1 cellular context compared by ENCODE assay signal in the genomic region with DNA sequence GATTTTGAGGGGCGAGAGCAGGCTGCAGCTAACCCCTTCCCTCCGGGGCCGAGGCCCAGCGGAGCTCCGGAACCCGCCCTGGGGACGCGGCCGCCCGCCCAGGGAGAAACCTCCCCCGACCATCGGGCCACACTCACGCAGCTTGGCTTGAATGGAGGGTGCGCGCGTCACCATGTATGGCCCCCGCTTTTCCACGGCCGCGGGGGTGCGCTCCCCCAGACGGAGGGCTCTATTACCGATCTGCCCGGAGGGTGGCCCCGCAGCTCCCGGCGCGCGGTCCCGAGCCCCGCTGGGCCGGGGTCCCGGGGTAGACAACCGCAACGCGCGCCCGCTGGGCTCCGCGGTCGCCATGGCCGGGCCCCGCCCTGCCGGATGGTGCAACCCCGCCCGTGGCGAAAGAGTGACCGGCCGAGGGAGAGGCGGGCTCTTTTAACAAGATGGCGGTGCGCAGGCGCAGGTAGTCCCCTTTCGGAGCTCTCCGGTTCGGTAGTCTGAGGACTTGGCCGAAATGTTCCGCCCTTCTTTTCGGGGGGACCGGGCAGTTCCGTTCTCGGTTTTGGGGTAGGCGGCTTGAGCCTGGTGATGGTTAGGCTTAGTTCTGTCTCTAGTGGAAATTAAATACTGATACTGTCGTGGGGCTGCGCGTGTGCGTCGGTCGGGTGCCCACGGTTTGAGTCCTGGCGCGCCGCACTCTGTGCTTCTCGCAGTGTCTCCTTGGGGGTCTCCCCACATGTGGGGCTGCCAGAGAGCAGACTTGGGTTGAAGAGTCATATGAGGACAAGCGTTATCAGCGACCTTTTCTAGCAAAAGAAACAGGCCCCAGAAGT.
TF ChIP-seq lines count a peak whose summit lies in the region.

Gene FAM219B (minus strand): TSS at position 402 of the 827 bp plus-strand sequence. CDS start 51 bp downstream, at position 351.

TF ChIP-seq in WTC11, 78 proteins besides CTCF, POLR2A, EP300 and RAD21 (continued from another document):
- TF ChIP-seq TEAD1 (CRISPR knock-in tag; IDR thresholded peaks at IDR 0.05) (peak; percentile 18; the same call in 1 of the 2 replicates), TP53 (CRISPR knock-in tag; IDR thresholded peaks at IDR 0.05) (0 out of 2 replicates have a peak, but pooled peaks have one; percentile 0), E2F5 (CRISPR knock-in tag; IDR thresholded peaks at IDR 0.05) (peak; percentile 85), HMGA2 (CRISPR knock-in tag; IDR thresholded peaks at IDR 0.05) (no peak)
- TF ChIP-seq, protein P1, sequence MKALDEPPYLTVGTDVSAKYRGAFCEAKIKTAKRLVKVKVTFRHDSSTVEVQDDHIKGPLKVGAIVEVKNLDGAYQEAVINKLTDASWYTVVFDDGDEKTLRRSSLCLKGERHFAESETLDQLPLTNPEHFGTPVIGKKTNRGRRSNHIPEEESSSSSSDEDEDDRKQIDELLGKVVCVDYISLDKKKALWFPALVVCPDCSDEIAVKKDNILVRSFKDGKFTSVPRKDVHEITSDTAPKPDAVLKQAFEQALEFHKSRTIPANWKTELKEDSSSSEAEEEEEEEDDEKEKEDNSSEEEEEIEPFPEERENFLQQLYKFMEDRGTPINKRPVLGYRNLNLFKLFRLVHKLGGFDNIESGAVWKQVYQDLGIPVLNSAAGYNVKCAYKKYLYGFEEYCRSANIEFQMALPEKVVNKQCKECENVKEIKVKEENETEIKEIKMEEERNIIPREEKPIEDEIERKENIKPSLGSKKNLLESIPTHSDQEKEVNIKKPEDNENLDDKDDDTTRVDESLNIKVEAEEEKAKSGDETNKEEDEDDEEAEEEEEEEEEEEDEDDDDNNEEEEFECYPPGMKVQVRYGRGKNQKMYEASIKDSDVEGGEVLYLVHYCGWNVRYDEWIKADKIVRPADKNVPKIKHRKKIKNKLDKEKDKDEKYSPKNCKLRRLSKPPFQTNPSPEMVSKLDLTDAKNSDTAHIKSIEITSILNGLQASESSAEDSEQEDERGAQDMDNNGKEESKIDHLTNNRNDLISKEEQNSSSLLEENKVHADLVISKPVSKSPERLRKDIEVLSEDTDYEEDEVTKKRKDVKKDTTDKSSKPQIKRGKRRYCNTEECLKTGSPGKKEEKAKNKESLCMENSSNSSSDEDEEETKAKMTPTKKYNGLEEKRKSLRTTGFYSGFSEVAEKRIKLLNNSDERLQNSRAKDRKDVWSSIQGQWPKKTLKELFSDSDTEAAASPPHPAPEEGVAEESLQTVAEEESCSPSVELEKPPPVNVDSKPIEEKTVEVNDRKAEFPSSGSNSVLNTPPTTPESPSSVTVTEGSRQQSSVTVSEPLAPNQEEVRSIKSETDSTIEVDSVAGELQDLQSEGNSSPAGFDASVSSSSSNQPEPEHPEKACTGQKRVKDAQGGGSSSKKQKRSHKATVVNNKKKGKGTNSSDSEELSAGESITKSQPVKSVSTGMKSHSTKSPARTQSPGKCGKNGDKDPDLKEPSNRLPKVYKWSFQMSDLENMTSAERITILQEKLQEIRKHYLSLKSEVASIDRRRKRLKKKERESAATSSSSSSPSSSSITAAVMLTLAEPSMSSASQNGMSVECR (CRISPR knock-in tag; IDR thresholded peaks at IDR 0.05; ENCODE audit: borderline replicate concordance) = peak; percentile 82; the same call in 1 of the 2 replicates
- TF ChIP-seq, protein P2, sequence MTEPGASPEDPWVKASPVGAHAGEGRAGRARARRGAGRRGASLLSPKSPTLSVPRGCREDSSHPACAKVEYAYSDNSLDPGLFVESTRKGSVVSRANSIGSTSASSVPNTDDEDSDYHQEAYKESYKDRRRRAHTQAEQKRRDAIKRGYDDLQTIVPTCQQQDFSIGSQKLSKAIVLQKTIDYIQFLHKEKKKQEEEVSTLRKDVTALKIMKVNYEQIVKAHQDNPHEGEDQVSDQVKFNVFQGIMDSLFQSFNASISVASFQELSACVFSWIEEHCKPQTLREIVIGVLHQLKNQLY (CRISPR knock-in tag; IDR thresholded peaks at IDR 0.05) = 0 out of 2 replicates have a peak, but pooled peaks have one; percentile 22
- TF ChIP-seq, protein P3, sequence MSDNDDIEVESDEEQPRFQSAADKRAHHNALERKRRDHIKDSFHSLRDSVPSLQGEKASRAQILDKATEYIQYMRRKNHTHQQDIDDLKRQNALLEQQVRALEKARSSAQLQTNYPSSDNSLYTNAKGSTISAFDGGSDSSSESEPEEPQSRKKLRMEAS (CRISPR knock-in tag; IDR thresholded peaks at IDR 0.05) = no peak; the same call in 1 of the 2 replicates
